ENCODE assay signal across 10 cellular contexts in genomic region chr4:77761595-77761994, GRCh38.
"Had no signal": no experiment of that assay in that cellular context is flagged by ENCODE, and none has a peak within 500 bp of the region (broad histone marks: within the 10 kb centered on the region; RNA-seq: fewer than 3 reads in every experiment).

No MANE protein-coding gene starts in this region.

- H3K9ac ChIP-seq: KMS-11 had no signal

- H3K4me3 Mint-ChIP-seq: GM23338, H9, HFFc6 had no signal

- H3K4me3 ChIP-seq: GM23338 had no signal

- H3K27ac ChIP-seq: HL-60, KMS-11 had no signal

- ATAC-seq: GM23338 had no signal

- H3K4me2 ChIP-seq: GM23338, KMS-11 had no signal

- H3K4me1 Mint-ChIP-seq: GM23338, H9 had no signal

- H2AFZ ChIP-seq: GM23338 had no signal

- FAIRE-seq: H1, H54 had no signal

- H3K27ac Mint-ChIP-seq: GM23338, H9, HFFc6 had no signal

- DNase-seq: H9, HCEC 1CT, HFFc6, IMR-90, KBM-7 had no signal
